In the genomic region with DNA sequence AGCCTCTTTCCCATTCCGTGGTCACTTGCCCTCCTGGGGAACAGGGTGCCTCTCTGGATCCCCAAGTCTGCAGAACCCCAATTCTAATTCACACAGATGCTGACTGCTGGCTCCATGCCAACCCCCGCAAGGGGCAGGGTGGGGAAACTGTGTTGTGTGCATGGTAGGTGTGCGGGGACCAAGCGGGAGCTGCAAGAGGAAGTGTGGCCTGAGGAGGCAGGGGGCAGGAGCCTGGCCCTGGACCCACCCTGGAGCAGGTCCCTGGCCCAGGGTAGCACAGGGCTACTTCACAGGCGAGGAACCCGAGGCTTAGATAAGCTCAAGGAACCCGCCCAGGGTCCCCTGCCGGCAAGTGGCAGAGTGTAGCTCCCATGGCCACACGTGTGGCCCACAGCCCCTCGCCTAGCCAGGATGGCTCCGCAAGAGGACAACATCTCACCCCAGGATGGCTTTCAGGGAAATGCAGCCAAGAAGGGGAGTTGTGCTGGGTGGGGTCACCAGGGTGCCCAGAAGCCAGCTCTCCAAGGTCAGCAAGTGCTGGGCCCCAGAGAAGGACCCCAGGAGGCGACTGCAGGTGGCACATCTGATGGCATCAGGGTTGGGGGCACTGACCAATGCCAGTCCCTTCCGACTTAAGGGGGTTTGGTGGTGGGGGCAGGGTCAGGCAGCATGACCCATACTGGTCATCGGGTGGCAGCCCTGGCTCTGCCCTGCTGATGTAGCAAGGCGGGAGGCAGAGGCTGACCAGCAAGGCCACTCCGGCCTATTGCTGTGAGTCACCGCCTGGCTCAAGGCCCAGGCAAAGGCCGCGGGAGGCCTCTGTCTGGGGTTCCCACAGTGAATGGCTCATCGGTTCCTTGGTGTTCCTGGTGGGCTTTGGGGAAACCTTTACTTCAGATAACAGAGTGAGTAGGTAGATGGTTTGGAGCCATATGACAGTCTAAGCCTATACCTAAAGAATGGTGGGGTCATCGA, we compare ENCODE assay signal across 11 cellular contexts. TPM values are rescaled to one million over a fixed set of nuclear protein-coding genes. Genes with fewer than 3 reads are reported as not detected.
DNase-seq lines count a peak whose midpoint lies in the region; ATAC-seq and TF ChIP-seq lines count a peak whose summit lies in the region.
"Had no signal": no experiment of that assay in that cellular context is flagged by ENCODE, and none has a peak within 500 bp of the region (broad histone marks: within the 10 kb centered on the region; RNA-seq: fewer than 3 reads in every experiment).

No MANE protein-coding gene starts in this region.

- no peaks in the 10 kb centered on the region for H3K9me3 Mint-ChIP-seq in activated naive CD8-positive, alpha-beta T cell treated with anti-CD3 and anti-CD28 coated beads, Interleukin-2, amount 10 ng/mL, durations not matched to agents 7 days and 5 days
- H3K9me3 Mint-ChIP-seq in activated naive CD8-positive, alpha-beta T cell treated with anti-CD3 and anti-CD28 coated beads, Interleukin-2, amount 50 U/mL, for 24 hours, result no peaks in the 10 kb centered on the region
- no peaks in the 10 kb centered on the region for H3K9me3 Mint-ChIP-seq in activated CD8-positive, alpha-beta T cell treated with anti-CD3 and anti-CD28 coated beads, Interleukin-2, amount 10 ng/mL, durations not matched to agents 7 days and 5 days (ENCODE audit: insufficient read depth)

- H3K36me3 Mint-ChIP-seq in activated naive CD8-positive, alpha-beta T cell treated with anti-CD3 and anti-CD28 coated beads, Interleukin-2, amount 10 ng/mL, durations not matched to agents 7 days and 5 days, result no peaks in the 10 kb centered on the region
- no peaks in the 10 kb centered on the region for H3K36me3 Mint-ChIP-seq in activated naive CD8-positive, alpha-beta T cell treated with anti-CD3 and anti-CD28 coated beads, Interleukin-2, amount 50 U/mL, for 24 hours (ENCODE audit: low read depth)
- no peaks in the 10 kb centered on the region for H3K36me3 Mint-ChIP-seq in activated CD8-positive, alpha-beta T cell treated with anti-CD3 and anti-CD28 coated beads, Interleukin-2, amount 10 ng/mL, durations not matched to agents 7 days and 5 days (ENCODE audit: low read depth)

- ATAC-seq in activated naive CD8-positive, alpha-beta T cell treated with anti-CD3 and anti-CD28 coated beads, Interleukin-2, amount 10 ng/mL, durations not matched to agents 7 days and 5 days (ENCODE audit: low read depth), result no peak
- ATAC-seq in activated naive CD8-positive, alpha-beta T cell treated with anti-CD3 and anti-CD28 coated beads, Interleukin-2, amount 50 U/mL, for 24 hours, result no peak
- no peak for ATAC-seq in activated CD8-positive, alpha-beta T cell treated with anti-CD3 and anti-CD28 coated beads, Interleukin-2, amount 10 ng/mL, durations not matched to agents 7 days and 5 days

- DNase-seq in activated naive CD8-positive, alpha-beta T cell treated with anti-CD3 and anti-CD28 coated beads, Interleukin-2, amount 10 ng/mL, durations not matched to agents 7 days and 5 days, result peak; percentile 23
- no peak for DNase-seq in activated naive CD8-positive, alpha-beta T cell treated with anti-CD3 and anti-CD28 coated beads, Interleukin-2, amount 50 U/mL, for 24 hours
- no peak for DNase-seq in esophagus muscularis mucosa (ENCODE audit: extremely low spot score)
- DNase-seq in middle frontal gyrus (ENCODE audit: extremely low spot score, low spot score), result peak; percentile 51
- DNase-seq in NCI-H510A treated with DMSO at 0.1 percent for 48 hours (lab: John Stamatoyannopoulos, UW), result no peak
- DNase-seq in NCI-H1105 (lab: John Stamatoyannopoulos, UW), result no peak
- no peak for DNase-seq in NCI-H82 (lab: John Stamatoyannopoulos, UW)
- no peak for DNase-seq in activated CD8-positive, alpha-beta T cell treated with anti-CD3 and anti-CD28 coated beads, Interleukin-2, amount 10 ng/mL, durations not matched to agents 7 days and 5 days
- DNase-seq: activated T-cell treated with anti-CD3 and anti-CD28 coated beads, Interleukin-2, amount 50 U/mL, for 48 hours; BE2C; NCI-H1930 had no signal

- 40% methylated on average over 12 of the region's 21 CpGs for WGBS in esophagus muscularis mucosa

- H3K4me3 ChIP-seq in esophagus muscularis mucosa, result no peak overlapping the region

- H3K27me3 ChIP-seq in esophagus muscularis mucosa, result no peaks in the 10 kb centered on the region
- H3K27me3 ChIP-seq: BE2C had no signal

- peak overlapping the region; percentile 82 to 87 (median 84) for H3K27ac ChIP-seq in esophagus muscularis mucosa (replicated peaks in 1 of 4)

- TF ChIP-seq POLR2A in esophagus muscularis mucosa (IDR thresholded peaks at IDR 0.05; ENCODE audit: low read depth), result no peak

- intact Hi-C loops in esophagus muscularis mucosa (cut with DNase I), result no loop called here

- H3K36me3 ChIP-seq in esophagus muscularis mucosa, result no peaks in the 10 kb centered on the region
- H3K36me3 ChIP-seq: BE2C had no signal

- peaks cover 66 to 99% (median 91%) of the 10 kb centered on the region in 4 donors for H3K4me1 ChIP-seq in esophagus muscularis mucosa

- no peak for TF ChIP-seq EP300 in esophagus muscularis mucosa (IDR thresholded peaks at IDR 0.05)

- no peak for TF ChIP-seq CTCF in esophagus muscularis mucosa (IDR thresholded peaks at IDR 0.05)

- H3K4me3 Mint-ChIP-seq in activated naive CD8-positive, alpha-beta T cell treated with anti-CD3 and anti-CD28 coated beads, Interleukin-2, amount 10 ng/mL, durations not matched to agents 7 days and 5 days, result no peak overlapping the region
- no peak overlapping the region for H3K4me3 Mint-ChIP-seq in activated naive CD8-positive, alpha-beta T cell treated with anti-CD3 and anti-CD28 coated beads, Interleukin-2, amount 50 U/mL, for 24 hours
- H3K4me3 Mint-ChIP-seq in activated CD8-positive, alpha-beta T cell treated with anti-CD3 and anti-CD28 coated beads, Interleukin-2, amount 10 ng/mL, durations not matched to agents 7 days and 5 days, result no peak overlapping the region

- H3K27me3 Mint-ChIP-seq in activated naive CD8-positive, alpha-beta T cell treated with anti-CD3 and anti-CD28 coated beads, Interleukin-2, amount 10 ng/mL, durations not matched to agents 7 days and 5 days, result peaks cover 28% of the 10 kb centered on the region
- H3K27me3 Mint-ChIP-seq in activated naive CD8-positive, alpha-beta T cell treated with anti-CD3 and anti-CD28 coated beads, Interleukin-2, amount 50 U/mL, for 24 hours, result peaks cover 30% of the 10 kb centered on the region
- peaks cover 27% of the 10 kb centered on the region for H3K27me3 Mint-ChIP-seq in activated CD8-positive, alpha-beta T cell treated with anti-CD3 and anti-CD28 coated beads, Interleukin-2, amount 10 ng/mL, durations not matched to agents 7 days and 5 days (ENCODE audit: low read depth)

- CTCF ChIA-PET in activated CD8-positive, alpha-beta T cell treated with anti-CD3 and anti-CD28 coated beads, Interleukin-2, amount 10 ng/mL, durations not matched to agents 7 days and 5 days (lab: Charles Lee), result interaction anchor here (1.7 kb wide), 1 partner anchor 26 kb away, joined by 7 read pairs; no protein-coding TSS in a partner anchor

- H3K27ac Mint-ChIP-seq in activated naive CD8-positive, alpha-beta T cell treated with anti-CD3 and anti-CD28 coated beads, Interleukin-2, amount 10 ng/mL, durations not matched to agents 7 days and 5 days, result no peak overlapping the region
- no peak overlapping the region for H3K27ac Mint-ChIP-seq in activated naive CD8-positive, alpha-beta T cell treated with anti-CD3 and anti-CD28 coated beads, Interleukin-2, amount 50 U/mL, for 24 hours
- no peak overlapping the region for H3K27ac Mint-ChIP-seq in activated CD8-positive, alpha-beta T cell treated with anti-CD3 and anti-CD28 coated beads, Interleukin-2, amount 10 ng/mL, durations not matched to agents 7 days and 5 days

- H3K4me1 Mint-ChIP-seq in activated naive CD8-positive, alpha-beta T cell treated with anti-CD3 and anti-CD28 coated beads, Interleukin-2, amount 10 ng/mL, durations not matched to agents 7 days and 5 days, result peaks cover 16% of the 10 kb centered on the region
- H3K4me1 Mint-ChIP-seq in activated naive CD8-positive, alpha-beta T cell treated with anti-CD3 and anti-CD28 coated beads, Interleukin-2, amount 50 U/mL, for 24 hours, result peaks cover 10% of the 10 kb centered on the region
- peaks cover 22% of the 10 kb centered on the region for H3K4me1 Mint-ChIP-seq in activated CD8-positive, alpha-beta T cell treated with anti-CD3 and anti-CD28 coated beads, Interleukin-2, amount 10 ng/mL, durations not matched to agents 7 days and 5 days (ENCODE audit: low read depth)

- POLR2A ChIA-PET in activated naive CD8-positive, alpha-beta T cell treated with anti-CD3 and anti-CD28 coated beads, Interleukin-2, amount 10 ng/mL, durations not matched to agents 7 days and 5 days (lab: Charles Lee), result no interaction called here
- POLR2A ChIA-PET in activated CD8-positive, alpha-beta T cell treated with anti-CD3 and anti-CD28 coated beads, Interleukin-2, amount 10 ng/mL, durations not matched to agents 7 days and 5 days (lab: Charles Lee), result no interaction called here

- no peaks in the 10 kb centered on the region for H3K9me3 ChIP-seq in esophagus muscularis mucosa
- H3K9me3 ChIP-seq: BE2C had no signal

RNA-seq across cellular contexts. Expression of a gene that starts 37.3 kb away (rescaled TPM):
- total RNA-seq in activated naive CD8-positive, alpha-beta T cell treated with anti-CD3 and anti-CD28 coated beads, Interleukin-2, amount 10 ng/mL, durations not matched to agents 7 days and 5 days, result under 1 TPM in 1 of 2 experiments, not detected in 1; 0.69 TPM
- total RNA-seq in esophagus muscularis mucosa, result 100 to 1,000 TPM in 3 of 4 donors, 10 to 100 TPM in 1; 92.3 to 131 (median 119) TPM
- not detected for total RNA-seq in activated CD8-positive, alpha-beta T cell treated with anti-CD3 and anti-CD28 coated beads, Interleukin-2, amount 10 ng/mL, durations not matched to agents 7 days and 5 days

Comparison
In these comparisons a context has a peak if more than half of its experiments do, and no peak if none do; other contexts are left out.
1. DNase-seq: peak in activated naive CD8-positive, alpha-beta T cell treated with anti-CD3 and anti-CD28 coated beads, Interleukin-2, amount 10 ng/mL, durations not matched to agents 7 days and 5 days (single experiment) and middle frontal gyrus (single experiment); none in activated naive CD8-positive, alpha-beta T cell treated with anti-CD3 and anti-CD28 coated beads, Interleukin-2, amount 50 U/mL, for 24 hours (single experiment), esophagus muscularis mucosa (single experiment), NCI-H510A treated with DMSO at 0.1 percent for 48 hours (single experiment), NCI-H1105 (single experiment), NCI-H82 (single experiment) and activated CD8-positive, alpha-beta T cell treated with anti-CD3 and anti-CD28 coated beads, Interleukin-2, amount 10 ng/mL, durations not matched to agents 7 days and 5 days (single experiment).
2. RNA of a gene that starts 37.3 kb away (total RNA-seq): 92.3 to 131 TPM in esophagus muscularis mucosa; 0.69 TPM in activated naive CD8-positive, alpha-beta T cell treated with anti-CD3 and anti-CD28 coated beads, Interleukin-2, amount 10 ng/mL, durations not matched to agents 7 days and 5 days and not detected in activated CD8-positive, alpha-beta T cell treated with anti-CD3 and anti-CD28 coated beads, Interleukin-2, amount 10 ng/mL, durations not matched to agents 7 days and 5 days; every median in the first group is over 10 times any median in the second.